In the genomic region with DNA sequence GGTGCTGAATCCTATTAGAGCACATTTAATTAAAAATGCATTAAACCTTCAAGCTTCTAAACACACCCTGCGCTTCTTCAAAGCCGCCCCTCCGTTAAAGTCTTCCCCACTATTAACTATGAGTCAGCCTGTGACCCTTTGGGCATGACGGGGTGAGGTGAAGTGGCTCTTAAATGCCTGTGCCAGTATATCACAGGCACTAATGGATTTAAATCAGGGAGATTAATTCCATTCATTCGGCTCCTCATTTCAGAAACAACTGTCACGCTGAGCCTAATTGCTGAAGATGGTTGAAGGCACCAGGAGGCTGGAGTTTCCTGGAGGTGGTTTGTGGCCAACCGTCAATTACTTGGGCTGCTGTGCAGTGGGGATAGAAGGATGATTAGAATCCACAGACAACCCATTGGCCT, we compare ENCODE assay signal across 10 cellular contexts.
DNase-seq lines count a peak whose midpoint lies in the region; ATAC-seq and TF ChIP-seq lines count a peak whose summit lies in the region.
"Had no signal": no experiment of that assay in that cellular context is flagged by ENCODE, and none has a peak within 500 bp of the region (broad histone marks: within the 10 kb centered on the region; RNA-seq: fewer than 3 reads in every experiment).

No MANE protein-coding gene starts in this region.

- H3K36me3 ChIP-seq in urinary bladder (ENCODE audit: insufficient read depth) = no peaks in the 10 kb centered on the region

- H3K36me3 Mint-ChIP-seq in activated T-cell treated with anti-CD3 and anti-CD28 coated beads, Interleukin-2, amount 50 U/mL, for 24 hours (ENCODE audit: low read depth) = no peaks in the 10 kb centered on the region

- H3K9me3 Mint-ChIP-seq in activated T-cell treated with anti-CD3 and anti-CD28 coated beads, Interleukin-2, amount 50 U/mL, for 24 hours = no peaks in the 10 kb centered on the region

- H3K4me1 ChIP-seq in foreskin keratinocyte (peaks cover 53% of the 10 kb centered on the region), urinary bladder (ENCODE audit: insufficient read depth) (no peaks in the 10 kb centered on the region)

- no peak overlapping the region for H3K4me3 ChIP-seq in urinary bladder (ENCODE audit: low read depth, low read length)

- H3K27ac ChIP-seq in foreskin keratinocyte (peak overlapping the region; percentile 51), urinary bladder (ENCODE audit: low read depth) (peak overlapping the region; percentile 30)
- H3K27ac ChIP-seq: 22Rv1 had no signal

- ATAC-seq in foreskin keratinocyte = no peak

- H3K27me3 ChIP-seq in foreskin keratinocyte = no peaks in the 10 kb centered on the region

- no peak overlapping the region for H3K27ac Mint-ChIP-seq in activated T-cell treated with anti-CD3 and anti-CD28 coated beads, Interleukin-2, amount 50 U/mL, for 24 hours
- H3K27ac Mint-ChIP-seq: T-helper 17 cell had no signal

- 73% methylated on average over 7 of the region's 7 CpGs for WGBS in urinary bladder

- H3K27me3 Mint-ChIP-seq in activated T-cell treated with anti-CD3 and anti-CD28 coated beads, Interleukin-2, amount 50 U/mL, for 24 hours = peaks cover 8% of the 10 kb centered on the region

- no peak overlapping the region for H3K4me3 Mint-ChIP-seq in activated T-cell treated with anti-CD3 and anti-CD28 coated beads, Interleukin-2, amount 50 U/mL, for 24 hours
- H3K4me3 Mint-ChIP-seq: T-helper 17 cell had no signal

- no peak for TF ChIP-seq CTCF in foreskin keratinocyte (conservative IDR thresholded peaks at IDR 0.05)

- H3K4me1 Mint-ChIP-seq in activated T-cell treated with anti-CD3 and anti-CD28 coated beads, Interleukin-2, amount 50 U/mL, for 24 hours (ENCODE audit: low read depth) = peaks cover 1% of the 10 kb centered on the region

- DNase-seq in NCI-H1417 (lab: John Stamatoyannopoulos, UW) = peak; percentile 27 to 63 (median 55)
- no peak for DNase-seq in NCI-H1417 treated with DMSO at 0.1 percent for 48 hours (lab: John Stamatoyannopoulos, UW)
- peak; percentile 91 for DNase-seq in NCI-H82 treated with DMSO at 0.1 percent for 48 hours (lab: John Stamatoyannopoulos, UW; ENCODE audit: unreplicated experiment)
- DNase-seq in foreskin keratinocyte = no peak
- no peak for DNase-seq in DMS 273 treated with DMSO at 0.1 percent for 48 hours (lab: John Stamatoyannopoulos, UW)
- no peak for DNase-seq in AML-193 (lab: John Stamatoyannopoulos, UW)
- no peak for DNase-seq in activated T-cell treated with anti-CD3 and anti-CD28 coated beads, Interleukin-2, amount 50 U/mL, for 24 hours
- DNase-seq: T-helper 17 cell had no signal

Comparison
In these comparisons a context has a peak if more than half of its experiments do, and no peak if none do; other contexts are left out.
1. DNase-seq: peak in NCI-H1417 (3 of 3) and NCI-H82 treated with DMSO at 0.1 percent for 48 hours (single experiment); none in NCI-H1417 treated with DMSO at 0.1 percent for 48 hours (single experiment), foreskin keratinocyte (0 of 2), DMS 273 treated with DMSO at 0.1 percent for 48 hours (single experiment), AML-193 (0 of 2) and activated T-cell treated with anti-CD3 and anti-CD28 coated beads, Interleukin-2, amount 50 U/mL, for 24 hours (single experiment).